In the genomic region with DNA sequence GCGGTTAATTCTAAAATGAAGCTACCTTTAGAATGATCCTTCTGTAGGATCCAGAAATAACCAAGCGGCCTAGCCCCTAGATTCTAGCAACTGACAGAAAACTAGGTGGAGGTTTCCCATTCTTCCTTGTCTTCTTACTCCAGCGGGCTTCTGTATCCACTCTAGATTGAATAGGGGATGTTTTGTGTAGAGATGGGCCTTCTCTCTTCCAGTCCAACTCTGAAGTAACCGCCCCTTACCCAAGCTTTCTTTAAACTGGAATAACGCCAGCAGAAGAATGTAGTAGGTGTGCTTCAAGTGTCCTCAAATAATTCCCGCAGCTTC, we compare ENCODE assay signal across 1 cellular context.
TF ChIP-seq lines count a peak whose summit lies in the region.

No MANE protein-coding gene starts in this region.

TF ChIP-seq in H1, 55 proteins besides CTCF, POLR2A, EP300 and RAD21:
- TF ChIP-seq SAP30 (IDR thresholded peaks at IDR 0.05; ENCODE audit: insufficient read depth, insufficient replicate concordance, low read length) (no peak), EZH2 (IDR thresholded peaks at IDR 0.05; ENCODE audit: low read depth, low read length, severe bottlenecking) (no peak), KDM4A (IDR thresholded peaks at IDR 0.05; ENCODE audit: low read depth, low read length, severe bottlenecking) (peak; percentile 29), HDAC6 (IDR thresholded peaks at IDR 0.05; ENCODE audit: low read depth, low read length) (no peak)
- TF ChIP-seq, protein P1, sequence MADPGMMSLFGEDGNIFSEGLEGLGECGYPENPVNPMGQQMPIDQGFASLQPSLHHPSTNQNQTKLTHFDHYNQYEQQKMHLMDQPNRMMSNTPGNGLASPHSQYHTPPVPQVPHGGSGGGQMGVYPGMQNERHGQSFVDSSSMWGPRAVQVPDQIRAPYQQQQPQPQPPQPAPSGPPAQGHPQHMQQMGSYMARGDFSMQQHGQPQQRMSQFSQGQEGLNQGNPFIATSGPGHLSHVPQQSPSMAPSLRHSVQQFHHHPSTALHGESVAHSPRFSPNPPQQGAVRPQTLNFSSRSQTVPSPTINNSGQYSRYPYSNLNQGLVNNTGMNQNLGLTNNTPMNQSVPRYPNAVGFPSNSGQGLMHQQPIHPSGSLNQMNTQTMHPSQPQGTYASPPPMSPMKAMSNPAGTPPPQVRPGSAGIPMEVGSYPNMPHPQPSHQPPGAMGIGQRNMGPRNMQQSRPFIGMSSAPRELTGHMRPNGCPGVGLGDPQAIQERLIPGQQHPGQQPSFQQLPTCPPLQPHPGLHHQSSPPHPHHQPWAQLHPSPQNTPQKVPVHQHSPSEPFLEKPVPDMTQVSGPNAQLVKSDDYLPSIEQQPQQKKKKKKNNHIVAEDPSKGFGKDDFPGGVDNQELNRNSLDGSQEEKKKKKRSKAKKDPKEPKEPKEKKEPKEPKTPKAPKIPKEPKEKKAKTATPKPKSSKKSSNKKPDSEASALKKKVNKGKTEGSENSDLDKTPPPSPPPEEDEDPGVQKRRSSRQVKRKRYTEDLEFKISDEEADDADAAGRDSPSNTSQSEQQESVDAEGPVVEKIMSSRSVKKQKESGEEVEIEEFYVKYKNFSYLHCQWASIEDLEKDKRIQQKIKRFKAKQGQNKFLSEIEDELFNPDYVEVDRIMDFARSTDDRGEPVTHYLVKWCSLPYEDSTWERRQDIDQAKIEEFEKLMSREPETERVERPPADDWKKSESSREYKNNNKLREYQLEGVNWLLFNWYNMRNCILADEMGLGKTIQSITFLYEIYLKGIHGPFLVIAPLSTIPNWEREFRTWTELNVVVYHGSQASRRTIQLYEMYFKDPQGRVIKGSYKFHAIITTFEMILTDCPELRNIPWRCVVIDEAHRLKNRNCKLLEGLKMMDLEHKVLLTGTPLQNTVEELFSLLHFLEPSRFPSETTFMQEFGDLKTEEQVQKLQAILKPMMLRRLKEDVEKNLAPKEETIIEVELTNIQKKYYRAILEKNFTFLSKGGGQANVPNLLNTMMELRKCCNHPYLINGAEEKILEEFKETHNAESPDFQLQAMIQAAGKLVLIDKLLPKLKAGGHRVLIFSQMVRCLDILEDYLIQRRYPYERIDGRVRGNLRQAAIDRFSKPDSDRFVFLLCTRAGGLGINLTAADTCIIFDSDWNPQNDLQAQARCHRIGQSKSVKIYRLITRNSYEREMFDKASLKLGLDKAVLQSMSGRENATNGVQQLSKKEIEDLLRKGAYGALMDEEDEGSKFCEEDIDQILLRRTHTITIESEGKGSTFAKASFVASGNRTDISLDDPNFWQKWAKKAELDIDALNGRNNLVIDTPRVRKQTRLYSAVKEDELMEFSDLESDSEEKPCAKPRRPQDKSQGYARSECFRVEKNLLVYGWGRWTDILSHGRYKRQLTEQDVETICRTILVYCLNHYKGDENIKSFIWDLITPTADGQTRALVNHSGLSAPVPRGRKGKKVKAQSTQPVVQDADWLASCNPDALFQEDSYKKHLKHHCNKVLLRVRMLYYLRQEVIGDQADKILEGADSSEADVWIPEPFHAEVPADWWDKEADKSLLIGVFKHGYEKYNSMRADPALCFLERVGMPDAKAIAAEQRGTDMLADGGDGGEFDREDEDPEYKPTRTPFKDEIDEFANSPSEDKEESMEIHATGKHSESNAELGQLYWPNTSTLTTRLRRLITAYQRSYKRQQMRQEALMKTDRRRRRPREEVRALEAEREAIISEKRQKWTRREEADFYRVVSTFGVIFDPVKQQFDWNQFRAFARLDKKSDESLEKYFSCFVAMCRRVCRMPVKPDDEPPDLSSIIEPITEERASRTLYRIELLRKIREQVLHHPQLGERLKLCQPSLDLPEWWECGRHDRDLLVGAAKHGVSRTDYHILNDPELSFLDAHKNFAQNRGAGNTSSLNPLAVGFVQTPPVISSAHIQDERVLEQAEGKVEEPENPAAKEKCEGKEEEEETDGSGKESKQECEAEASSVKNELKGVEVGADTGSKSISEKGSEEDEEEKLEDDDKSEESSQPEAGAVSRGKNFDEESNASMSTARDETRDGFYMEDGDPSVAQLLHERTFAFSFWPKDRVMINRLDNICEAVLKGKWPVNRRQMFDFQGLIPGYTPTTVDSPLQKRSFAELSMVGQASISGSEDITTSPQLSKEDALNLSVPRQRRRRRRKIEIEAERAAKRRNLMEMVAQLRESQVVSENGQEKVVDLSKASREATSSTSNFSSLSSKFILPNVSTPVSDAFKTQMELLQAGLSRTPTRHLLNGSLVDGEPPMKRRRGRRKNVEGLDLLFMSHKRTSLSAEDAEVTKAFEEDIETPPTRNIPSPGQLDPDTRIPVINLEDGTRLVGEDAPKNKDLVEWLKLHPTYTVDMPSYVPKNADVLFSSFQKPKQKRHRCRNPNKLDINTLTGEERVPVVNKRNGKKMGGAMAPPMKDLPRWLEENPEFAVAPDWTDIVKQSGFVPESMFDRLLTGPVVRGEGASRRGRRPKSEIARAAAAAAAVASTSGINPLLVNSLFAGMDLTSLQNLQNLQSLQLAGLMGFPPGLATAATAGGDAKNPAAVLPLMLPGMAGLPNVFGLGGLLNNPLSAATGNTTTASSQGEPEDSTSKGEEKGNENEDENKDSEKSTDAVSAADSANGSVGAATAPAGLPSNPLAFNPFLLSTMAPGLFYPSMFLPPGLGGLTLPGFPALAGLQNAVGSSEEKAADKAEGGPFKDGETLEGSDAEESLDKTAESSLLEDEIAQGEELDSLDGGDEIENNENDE (IDR thresholded peaks at IDR 0.05; ENCODE audit: insufficient replicate concordance, low read length), result no peak
